ENCODE assay signal across 17 cellular contexts in genomic region chr1:40651138-40651857, GRCh38. TPM values are rescaled to one million over a fixed set of nuclear protein-coding genes. Genes with fewer than 3 reads are reported as not detected.
DNase-seq lines count a peak whose midpoint lies in the region; ATAC-seq, FAIRE-seq and TF ChIP-seq lines count a peak whose summit lies in the region.
"Had no signal": no experiment of that assay in that cellular context is flagged by ENCODE, and none has a peak within 500 bp of the region (broad histone marks: within the 10 kb centered on the region; RNA-seq: fewer than 3 reads in every experiment).

No MANE protein-coding gene starts in this region.

- H3K23me2 ChIP-seq in H1 (ENCODE audit: low read depth, low read length), result peaks cover 5% of the 10 kb centered on the region

- no peaks in the 10 kb centered on the region for H3F3A ChIP-seq in GM23338 (replicated peaks; ENCODE audit: low read depth)

- peak; percentile 53 for DNase-seq in GM23338 (ENCODE audit: low spot score)
- DNase-seq in NCI-H524 treated with DMSO at 0.1 percent for 48 hours (lab: John Stamatoyannopoulos, UW), result peak; percentile 34
- no peak for DNase-seq in H1 (ENCODE audit: low read depth in 1 of 2, low spot score in 2 of 2)
- peak in 8 of 10 donors; percentile 47 to 94 (median 76) for DNase-seq in posterior cingulate gyrus
- DNase-seq in EL, result no peak
- DNase-seq in type B pancreatic cell (ENCODE audit: extremely low spot score, unreplicated experiment), result no peak
- DNase-seq: activated CD4-positive, CD25-positive, alpha-beta regulatory T cell; effector CD8-positive, alpha-beta T cell; HCEC 1CT; NCI-H1436 treated with DMSO at 0.1 percent for 48 hours; NCI-H510A treated with DMSO at 0.1 percent for 48 hours; right lobe of liver had no signal

- H4K20me1 ChIP-seq in GM23338 (replicated peaks; ENCODE audit: insufficient read depth), result peaks cover 10% of the 10 kb centered on the region; the same call in 1 of the 2 replicates
- peaks cover 0 to 14% of the 10 kb centered on the region in 2 experiments for H4K20me1 ChIP-seq in H1 (replicated peaks in 1 of 2; ENCODE audit: control insufficient read depth in 1 of 2, insufficient read depth in 2 of 2, low read length in 2 of 2)

- H3K36me3 Mint-ChIP-seq in GM23338 (ENCODE audit: low read depth), result no peaks in the 10 kb centered on the region
- no peaks in the 10 kb centered on the region for H3K36me3 Mint-ChIP-seq in type B pancreatic cell
- H3K36me3 Mint-ChIP-seq: stimulated activated effector memory CD8-positive, alpha-beta T cell treated with anti-CD3 and anti-CD28 coated beads, Interleukin-12 subunit alpha, Interleukin-12 subunit beta, amount 100 ng/mL, for 72 hours had no signal

- H3K27ac Mint-ChIP-seq in GM23338 (no peak overlapping the region), type B pancreatic cell (no peak overlapping the region)
- H3K27ac Mint-ChIP-seq: B cell; stimulated activated effector memory CD8-positive, alpha-beta T cell treated with anti-CD3 and anti-CD28 coated beads, Interleukin-12 subunit alpha, Interleukin-12 subunit beta, amount 100 ng/mL, for 72 hours had no signal

- intact Hi-C loops in posterior cingulate gyrus (cut with DNase I), result no loop called here

- H3K23ac ChIP-seq in H1 (ENCODE audit: insufficient read length), result no peak overlapping the region

- peaks cover 22% of the 10 kb centered on the region for H3K4me1 ChIP-seq in GM23338 (ENCODE audit: insufficient read depth)
- H3K4me1 ChIP-seq in H1 (replicated peaks in 1 of 4; ENCODE audit: control insufficient read depth in 3 of 4, insufficient read depth in 4 of 4, low read length in 3 of 4), result peaks cover 13 to 19% (median 17%) of the 10 kb centered on the region in 4 experiments
- H3K4me1 ChIP-seq: right lobe of liver had no signal

- H3K4me2 ChIP-seq in GM23338 (no peak overlapping the region), H1 (ENCODE audit: insufficient read depth in 1 of 2, low read depth in 2 of 2, low read length in 2 of 2) (no peak overlapping the region)

- no peak; a peak in 1 of 4 replicates for TF ChIP-seq RAD21 in H1 (IDR thresholded peaks at IDR 0.05 in 1 of 2, conservative IDR thresholded peaks at IDR 0.05 in 1 of 2; ENCODE audit: low read depth in 2 of 2, low read length in 2 of 2)

- no peak for TF ChIP-seq POLR2A in H1 (IDR thresholded peaks at IDR 0.05; ENCODE audit: control extremely low read depth in 1 of 2, low read depth in 2 of 2, low read length in 2 of 2)

- H3K27ac ChIP-seq in GM23338 (ENCODE audit: low read depth) (no peak overlapping the region), H1 (ENCODE audit: low read depth, low read length) (no peak overlapping the region)
- H3K27ac ChIP-seq: right lobe of liver had no signal

- no peak overlapping the region for H3K56ac ChIP-seq in H1 (replicated peaks; ENCODE audit: insufficient read length, low read depth, low read length)

- no peak for FAIRE-seq in H1 (lab: Jason Lieb, UNC)
- FAIRE-seq: astrocyte had no signal

- H3K79me1 ChIP-seq in H1 (ENCODE audit: low read depth, low read length), result peaks cover 6% of the 10 kb centered on the region

- H3K9me3 Mint-ChIP-seq in GM23338, result no peaks in the 10 kb centered on the region
- no peaks in the 10 kb centered on the region for H3K9me3 Mint-ChIP-seq in type B pancreatic cell
- H3K9me3 Mint-ChIP-seq: stimulated activated effector memory CD8-positive, alpha-beta T cell treated with anti-CD3 and anti-CD28 coated beads, Interleukin-12 subunit alpha, Interleukin-12 subunit beta, amount 100 ng/mL, for 72 hours had no signal

- H3K9me2 ChIP-seq in GM23338 (ENCODE audit: insufficient read depth), result no peaks in the 10 kb centered on the region

- no peak overlapping the region for H3K4me3 Mint-ChIP-seq in GM23338
- no peak overlapping the region for H3K4me3 Mint-ChIP-seq in type B pancreatic cell
- H3K4me3 Mint-ChIP-seq: B cell; stimulated activated effector memory CD8-positive, alpha-beta T cell treated with anti-CD3 and anti-CD28 coated beads, Interleukin-12 subunit alpha, Interleukin-12 subunit beta, amount 100 ng/mL, for 72 hours had no signal

- H3K14ac ChIP-seq in H1 (ENCODE audit: insufficient read length), result no peak overlapping the region

- TF ChIP-seq EP300 in H1 (IDR thresholded peaks at IDR 0.05; ENCODE audit: borderline replicate concordance in 1 of 2, low read depth in 2 of 2, low read length in 2 of 2), result no peak

- TF ChIP-seq CTCF in GM23338 (conservative IDR thresholded peaks at IDR 0.05; ENCODE audit: low read depth in 2 of 2), result peak; percentile 46 to 52
- TF ChIP-seq CTCF in H1 (IDR thresholded peaks at IDR 0.05; ENCODE audit: control extremely low read depth in 1 of 3, insufficient read depth in 1 of 3, low read depth in 1 of 3, low read length in 3 of 3), result peak; percentile 29 to 36 (median 30); a peak in 3 of 4 replicates
- no peak for TF ChIP-seq CTCF in type B pancreatic cell (conservative IDR thresholded peaks at IDR 0.05)

- no peak overlapping the region for H2AFZ ChIP-seq in GM23338
- no peak overlapping the region for H2AFZ ChIP-seq in H1 (ENCODE audit: low read length)

- WGBS in H1 (ENCODE audit: extremely low coverage in 1 of 2, insufficient coverage in 1 of 2, insufficient read length in 1 of 2, insufficient replicate concordance in 2 of 2, low coverage in 1 of 2, low lambda C conversion rate in 2 of 2, missing lambda C conversion rate in 1 of 2), 2 experiments, result 78% methylated on average over 17 of the region's 17 CpGs; no CpG with 5 or more reads in 1 of the 2 experiments

- CTCF ChIA-PET in H1 (lab: Charles Lee; ENCODE audit: partially characterized antibody), result interaction anchor here (2.0 to 37.5 kb wide), 4 partner anchors 13 to 33 kb away, joined by 6 to 684 read pairs (median 105); partner anchors contain the start of gene RIMS3

- H3K36me3 ChIP-seq in GM23338 (ENCODE audit: insufficient read depth) (no peaks in the 10 kb centered on the region), H1 (ENCODE audit: control insufficient read depth in 2 of 4, insufficient read depth in 4 of 4, low read length in 3 of 4) (no peaks in the 10 kb centered on the region; a peak in 1 of 8 replicates)
- H3K36me3 ChIP-seq: right lobe of liver had no signal

- no peak overlapping the region for H4K91ac ChIP-seq in H1 (replicated peaks; ENCODE audit: insufficient read length, low read length)

- no peak overlapping the region for H2BK120ac ChIP-seq in H1 (replicated peaks; ENCODE audit: low read depth, low read length)

- no peak overlapping the region for H3K9ac ChIP-seq in H1 (replicated peaks in 1 of 4; ENCODE audit: extremely low read depth in 1 of 4, low read depth in 3 of 4, low read length in 3 of 4)

- H3K27me3 Mint-ChIP-seq in GM23338 (ENCODE audit: insufficient read depth, low read depth, poor library complexity), result peaks cover 7% of the 10 kb centered on the region
- peaks cover 8% of the 10 kb centered on the region for H3K27me3 Mint-ChIP-seq in type B pancreatic cell

- H3K79me2 ChIP-seq in GM23338 (replicated peaks; ENCODE audit: insufficient read depth) (no peaks in the 10 kb centered on the region), H1 (ENCODE audit: control insufficient read depth in 1 of 2, insufficient read depth in 2 of 2, low read length in 2 of 2) (no peaks in the 10 kb centered on the region)

- H3K27me3 ChIP-seq in GM23338 (ENCODE audit: insufficient read depth), result no peaks in the 10 kb centered on the region
- H3K27me3 ChIP-seq in H1 (replicated peaks in 1 of 4; ENCODE audit: control insufficient read depth in 3 of 4, extremely low read depth in 1 of 4, insufficient read depth in 3 of 4, low read length in 3 of 4), result no peaks in the 10 kb centered on the region
- H3K27me3 ChIP-seq: right lobe of liver had no signal

- peaks cover 13% of the 10 kb centered on the region for H3K4me1 Mint-ChIP-seq in GM23338
- peaks cover 8% of the 10 kb centered on the region for H3K4me1 Mint-ChIP-seq in type B pancreatic cell (ENCODE audit: unreplicated experiment)

- H4K5ac ChIP-seq in H1 (ENCODE audit: insufficient read length, low read depth, low read length), result no peak overlapping the region

- H3K9me3 ChIP-seq in H1 (ENCODE audit: insufficient read depth in 2 of 2, low read depth in 1 of 2, low read length in 1 of 2), result no peaks in the 10 kb centered on the region
- H3K9me3 ChIP-seq: right lobe of liver had no signal

- H2BK20ac ChIP-seq in H1 (ENCODE audit: low read length), result no peak overlapping the region

- no peak overlapping the region for H2BK5ac ChIP-seq in H1 (ENCODE audit: low read depth, low read length)

- no peak overlapping the region for H3K18ac ChIP-seq in H1 (ENCODE audit: extremely low read depth, low read length)

- no peak overlapping the region for H2AK5ac ChIP-seq in H1 (ENCODE audit: low read depth, low read length)

- no peak overlapping the region for H3K4me3 ChIP-seq in GM23338
- no peak overlapping the region for H3K4me3 ChIP-seq in H1 (ENCODE audit: extremely low read depth in 1 of 4, insufficient read depth in 2 of 4, low read depth in 3 of 4, low read length in 4 of 4)
- H3K4me3 ChIP-seq: right lobe of liver had no signal

- H3K4ac ChIP-seq in H1 (replicated peaks; ENCODE audit: insufficient read length, low read depth, low read length), result no peak overlapping the region

- no peak overlapping the region for H2BK12ac ChIP-seq in H1 (ENCODE audit: low read depth, low read length)

- H2BK15ac ChIP-seq in H1 (ENCODE audit: low read length), result 0 out of 2 replicates have a peak overlapping the region, but pooled peaks have one; percentile 12

- no peak for ATAC-seq in GM23338
- no peak for ATAC-seq in HG03097 (IDR thresholded peaks at IDR 0.05; ENCODE audit: low FRiP score, unreplicated experiment)
- no peak for ATAC-seq in HG02623 (IDR thresholded peaks at IDR 0.05; ENCODE audit: unreplicated experiment)
- ATAC-seq: right lobe of liver; stimulated activated effector memory CD8-positive, alpha-beta T cell treated with anti-CD3 and anti-CD28 coated beads, Interleukin-12 subunit alpha, Interleukin-12 subunit beta, amount 100 ng/mL, for 72 hours had no signal

- POLR2A ChIA-PET in H1 (lab: Charles Lee; ENCODE audit: partially characterized antibody), result interaction anchor here (1.8 kb wide), 1 partner anchor 40 kb away, joined by 5 read pairs; the partner anchor contains the start of gene NFYC

- no peak overlapping the region for H4K8ac ChIP-seq in H1 (ENCODE audit: extremely low read depth, insufficient read depth, low read length)

RNA-seq across cellular contexts. Expression of gene RIMS3, which starts 14.2 kb away (rescaled TPM):
- 19.7 and 27.2 TPM in 2 replicates for total RNA-seq in GM23338 (2014; rRNA removed; shearing (Covaris generic))
- polyA plus RNA-seq in GM23338 (2016; fragmentation: Nextera tagmentation; extraction: Ambion mirVana) (6.9 and 8.7 TPM in 2 replicates), H1 (2011; rRNA removed) (13.3 and 20.6 TPM in 2 replicates)
- 20.6 and 21.0 TPM in 2 replicates for total RNA-seq in H1 (2021; fragmentation: NEBNext Ultra II Directional; extraction: Animal tissue kit (Norgen Biotek cat#: 25700))
- polyA plus RNA-seq in H1 (2011; cell fraction: cytosol; rRNA removed), result 16.6 TPM
- 43.0 TPM for polyA plus RNA-seq in H1 (2011; cell fraction: nucleus; rRNA removed)
- polyA plus RNA-seq in H1 (2012, experiment 1 of 2), result 12.5 to 18.2 TPM (median 14.1 TPM) in 4 replicates
- polyA plus RNA-seq in H1 (2012, experiment 2 of 2), result 12.9 TPM
- polyA plus RNA-seq in H1 (2013, experiment 1 of 2), result 7.6 TPM
- 7.2 TPM for polyA plus RNA-seq in H1 (2013, experiment 2 of 2)
- polyA minus RNA-seq in H1 (2011; rRNA and poly(A)+ RNA removed), result 29.3 and 29.9 TPM in 2 replicates
- 12.0 TPM for polyA minus RNA-seq in H1 (2011; cell fraction: cytosol; rRNA and poly(A)+ RNA removed)
- polyA minus RNA-seq in H1 (2011; cell fraction: nucleus; rRNA and poly(A)+ RNA removed), result 11.7 TPM
- total RNA-seq in type B pancreatic cell (ENCODE audit: low replicate concordance), result 2.0 and 4.2 TPM in 2 replicates

RNA-seq across cellular contexts. Expression of gene NFYC, which starts 40.2 kb away (rescaled TPM):
- 37.8 and 42.7 TPM in 2 replicates for total RNA-seq in GM23338 (2014; rRNA removed; shearing (Covaris generic))
- polyA plus RNA-seq in GM23338 (2016; fragmentation: Nextera tagmentation; extraction: Ambion mirVana), result 34.5 and 36.2 TPM in 2 replicates
- 51.1 and 54.1 TPM in 2 replicates for total RNA-seq in H1 (2021; fragmentation: NEBNext Ultra II Directional; extraction: Animal tissue kit (Norgen Biotek cat#: 25700))
- 107 and 124 TPM in 2 replicates for polyA plus RNA-seq in H1 (2011; rRNA removed)
- polyA plus RNA-seq in H1 (2011; cell fraction: cytosol; rRNA removed), result 104 TPM
- polyA plus RNA-seq in H1 (2011; cell fraction: nucleus; rRNA removed), result 126 TPM
- 43.6 to 57.9 TPM (median 56.1 TPM) in 4 replicates for polyA plus RNA-seq in H1 (2012, experiment 1 of 2)
- 37.3 TPM for polyA plus RNA-seq in H1 (2012, experiment 2 of 2)
- polyA plus RNA-seq in H1 (2013, experiment 1 of 2), result 42.0 TPM
- polyA plus RNA-seq in H1 (2013, experiment 2 of 2), result 38.3 TPM
- polyA minus RNA-seq in H1 (2011; rRNA and poly(A)+ RNA removed), result 76.7 and 111 TPM in 2 replicates
- polyA minus RNA-seq in H1 (2011; cell fraction: cytosol; rRNA and poly(A)+ RNA removed), result 57.0 TPM
- 73.3 TPM for polyA minus RNA-seq in H1 (2011; cell fraction: nucleus; rRNA and poly(A)+ RNA removed)
- 70.0 and 71.3 TPM in 2 replicates for total RNA-seq in type B pancreatic cell (ENCODE audit: low replicate concordance)

Comparison
In these comparisons a context has a peak if more than half of its experiments do, and no peak if none do; other contexts are left out.
1. DNase-seq: peak in GM23338 (single experiment), NCI-H524 treated with DMSO at 0.1 percent for 48 hours (single experiment) and posterior cingulate gyrus (8 of 10); none in H1 (0 of 2), EL (single experiment) and type B pancreatic cell (single experiment).